18 cellular contexts compared by ENCODE assay signal in genomic region chr11:65404210-65404609, GRCh38. TPM values are rescaled to one million over a fixed set of nuclear protein-coding genes. Genes with fewer than 3 reads are reported as not detected.
DNase-seq lines count a peak whose midpoint lies in the region; ATAC-seq and TF ChIP-seq lines count a peak whose summit lies in the region.
"Had no signal": no experiment of that assay in that cellular context is flagged by ENCODE, and none has a peak within 500 bp of the region (broad histone marks: within the 10 kb centered on the region; RNA-seq: fewer than 3 reads in every experiment).

No MANE protein-coding gene starts in this region.

- no peak overlapping the region for H2AFZ ChIP-seq in mesenchymal stem cell (ENCODE audit: low read depth, low read length)

- TF ChIP-seq POLR2A in uterus (IDR thresholded peaks at IDR 0.05), result no peak

- CTCF ChIA-PET in activated B cell treated with CpG ODN at 0.5 μM for 24 hours (lab: Charles Lee), result no interaction called here
- CTCF ChIA-PET in A673 (lab: Charles Lee), result no interaction called here

- H3K27ac ChIP-seq in mesenchymal stem cell (ENCODE audit: low read length, poor library complexity, severe bottlenecking) (no peak overlapping the region), thymus (ENCODE audit: low read depth) (peak overlapping the region; percentile 19), A673 (ENCODE audit: low read depth, low read length, poor library complexity, severe bottlenecking) (no peak overlapping the region), uterus (no peak overlapping the region)
- H3K27ac ChIP-seq: 22Rv1 had no signal

- 95% methylated on average over 13 of the region's 13 CpGs for WGBS in mesenchymal stem cell
- 24% methylated on average over 13 of the region's 13 CpGs for WGBS in thymus

- H3K79me1 ChIP-seq in mesenchymal stem cell (replicated peaks; ENCODE audit: low read length, poor library complexity, severe bottlenecking), result peaks cover 38% of the 10 kb centered on the region

- POLR2A ChIA-PET in activated B cell treated with CpG ODN at 0.5 μM for 24 hours (lab: Charles Lee), result interaction anchor here (0.6 to 14.0 kb wide), 12 partner anchors 13 to 100 kb away, joined by 3 to 328 read pairs (median 7); partner anchors contain the start of genes FRMD8, MALAT1 and NEAT1
- POLR2A ChIA-PET in A673 (lab: Charles Lee; ENCODE audit: low non-redundant PET), result interaction anchor here (0.6 kb wide), 1 partner anchor 60 kb away, joined by 3 read pairs; no protein-coding TSS in a partner anchor

- H3K4me3 ChIP-seq in mesenchymal stem cell (ENCODE audit: insufficient read depth in 1 of 2, low read depth in 1 of 2, low read length in 2 of 2), result peak overlapping the region in 1 of 2 experiments; percentile 33
- no peak overlapping the region for H3K4me3 ChIP-seq in thymus (ENCODE audit: low read length)
- H3K4me3 ChIP-seq in A673 (ENCODE audit: low read depth, low read length, poor library complexity, severe bottlenecking), result no peak overlapping the region
- H3K4me3 ChIP-seq in uterus, result no peak overlapping the region
- H3K4me3 ChIP-seq: tibial nerve had no signal

- H3K4me1 ChIP-seq in mesenchymal stem cell (ENCODE audit: control insufficient read depth, insufficient read depth, low read depth, low read length), result peaks cover 12% of the 10 kb centered on the region
- H3K4me1 ChIP-seq in thymus (ENCODE audit: control insufficient read depth, insufficient read depth, low read length), result peaks cover 15% of the 10 kb centered on the region
- H3K4me1 ChIP-seq in A673 (ENCODE audit: insufficient read depth, low read length, poor library complexity, severe bottlenecking), result no peaks in the 10 kb centered on the region
- no peaks in the 10 kb centered on the region for H3K4me1 ChIP-seq in uterus

- no peak overlapping the region for H2BK5ac ChIP-seq in mesenchymal stem cell (ENCODE audit: low read depth, low read length, poor library complexity, severe bottlenecking)

- no peaks in the 10 kb centered on the region for H3K27me3 ChIP-seq in mesenchymal stem cell (ENCODE audit: control insufficient read depth in 1 of 2, insufficient read depth in 1 of 2, low read length in 2 of 2)
- H3K27me3 ChIP-seq in thymus (ENCODE audit: control insufficient read depth, insufficient read depth), result no peaks in the 10 kb centered on the region
- H3K27me3 ChIP-seq in A673 (replicated peaks; ENCODE audit: insufficient read depth, low read depth, low read length, poor library complexity), result no peaks in the 10 kb centered on the region
- no peaks in the 10 kb centered on the region for H3K27me3 ChIP-seq in uterus
- H3K27me3 ChIP-seq: tibial nerve had no signal

- H3K23ac ChIP-seq in mesenchymal stem cell (ENCODE audit: low read length in 2 of 2), result no peak overlapping the region

- no peak overlapping the region for H3K4ac ChIP-seq in mesenchymal stem cell (ENCODE audit: low read depth in 1 of 2, low read length in 2 of 2)

- H3K36me3 Mint-ChIP-seq in activated B cell treated with CpG ODN at 0.5 μM for 24 hours (ENCODE audit: low read depth), result peaks cover 53% of the 10 kb centered on the region

- H3K36me3 ChIP-seq in mesenchymal stem cell (ENCODE audit: control insufficient read depth in 1 of 2, insufficient read depth in 2 of 2, low read depth in 1 of 2, low read length in 2 of 2) (peaks cover 70 to 86% of the 10 kb centered on the region in 2 experiments), thymus (ENCODE audit: control insufficient read depth, insufficient read depth) (peaks cover 73% of the 10 kb centered on the region), A673 (ENCODE audit: insufficient read depth, low read length, poor library complexity, severe bottlenecking) (peaks cover 57% of the 10 kb centered on the region), uterus (no peaks in the 10 kb centered on the region)

- H3K9ac ChIP-seq in mesenchymal stem cell (ENCODE audit: low read length), result no peak overlapping the region

- TF ChIP-seq CTCF in activated B cell treated with CpG ODN at 0.5 μM for 24 hours (IDR thresholded peaks at IDR 0.05), result no peak
- no peak for TF ChIP-seq CTCF in A673 (conservative IDR thresholded peaks at IDR 0.05; ENCODE audit: low read depth, low read length)
- TF ChIP-seq CTCF in uterus (IDR thresholded peaks at IDR 0.05), result no peak

- intact Hi-C loops in activated B cell treated with CpG ODN at 0.5 μM for 24 hours (cut with micrococcal nuclease) (no loop called here), A673 (cut with micrococcal nuclease; ENCODE audit: unreplicated experiment) (no loop called here), uterus (cut with DNase I; ENCODE audit: low total_unique reads) (no loop called here)

- H3K14ac ChIP-seq in mesenchymal stem cell (ENCODE audit: low read length in 2 of 2), result no peak overlapping the region

- peak in 2 of 3 experiments; percentile 30 to 53 for DNase-seq in NCI-H1417 (lab: John Stamatoyannopoulos, UW)
- DNase-seq in NCI-H1417 treated with DMSO at 0.1 percent for 48 hours (lab: John Stamatoyannopoulos, UW), result no peak
- no peak for DNase-seq in activated B cell treated with CpG ODN at 0.5 μM for 24 hours
- no peak for DNase-seq in mesenchymal stem cell
- DNase-seq in A673 (ENCODE audit: low spot score), result no peak
- no peak for DNase-seq in superior temporal gyrus (ENCODE audit: extremely low spot score)
- DNase-seq in uterus, result no peak
- DNase-seq: amniotic stem cell; CD4-positive, CD25-positive, alpha-beta regulatory T cell; DMS79 treated with DMSO at 0.1 percent for 48 hours; endodermal cell; NCI-H1092; stimulated activated CD4-positive, alpha-beta T cell treated with anti-CD3 and anti-CD28 coated beads, Interleukin-2, amount 100 ng/mL, for 48 hours; T-helper 17 cell had no signal

- H3K4me2 ChIP-seq in mesenchymal stem cell (ENCODE audit: low read length, poor library complexity, severe bottlenecking), result no peak overlapping the region

- no peak overlapping the region for H2AK5ac ChIP-seq in mesenchymal stem cell (ENCODE audit: low read length, severe bottlenecking)

- no peak for ATAC-seq in activated B cell treated with CpG ODN at 0.5 μM for 24 hours (ENCODE audit: low read depth)

- H3K9me3 ChIP-seq in mesenchymal stem cell (ENCODE audit: control insufficient read depth, low read length) (no peaks in the 10 kb centered on the region), thymus (ENCODE audit: control insufficient read depth) (no peaks in the 10 kb centered on the region), A673 (ENCODE audit: low read depth, low read length, poor library complexity, severe bottlenecking) (no peaks in the 10 kb centered on the region), uterus (no peaks in the 10 kb centered on the region)
- H3K9me3 ChIP-seq: tibial nerve had no signal

- H2BK12ac ChIP-seq in mesenchymal stem cell (ENCODE audit: low read length in 2 of 2), result no peak overlapping the region

- no peaks in the 10 kb centered on the region for H3K27me3 Mint-ChIP-seq in activated B cell treated with CpG ODN at 0.5 μM for 24 hours
- H3K27me3 Mint-ChIP-seq: CD4-positive, CD25-positive, alpha-beta regulatory T cell; T-helper 17 cell had no signal

- H3K4me3 Mint-ChIP-seq in activated B cell treated with CpG ODN at 0.5 μM for 24 hours, result peak overlapping the region; percentile 28
- H3K4me3 Mint-ChIP-seq: CD4-positive, CD25-positive, alpha-beta regulatory T cell; endodermal cell; nephron; T-helper 17 cell had no signal

- peaks cover 54% of the 10 kb centered on the region for H3K4me1 Mint-ChIP-seq in activated B cell treated with CpG ODN at 0.5 μM for 24 hours
- H3K4me1 Mint-ChIP-seq: nephron had no signal

- H3K9me3 Mint-ChIP-seq in activated B cell treated with CpG ODN at 0.5 μM for 24 hours, result no peaks in the 10 kb centered on the region
- H3K9me3 Mint-ChIP-seq: CD4-positive, CD25-positive, alpha-beta regulatory T cell; endodermal cell; nephron had no signal

- no peak overlapping the region for H2BK120ac ChIP-seq in mesenchymal stem cell (ENCODE audit: low read depth, low read length)

- BruUV-seq in A673 (replicated peaks; lab: Mats Ljungman, UMichigan), result no TSS peak

- H2BK15ac ChIP-seq in mesenchymal stem cell (ENCODE audit: low read depth, poor library complexity, severe bottlenecking), result no peak overlapping the region

- peak overlapping the region; percentile 96 for H3K27ac Mint-ChIP-seq in activated B cell treated with CpG ODN at 0.5 μM for 24 hours
- H3K27ac Mint-ChIP-seq: endodermal cell, nephron, T-helper 17 cell had no signal

- peak overlapping the region; percentile 30 for H4K91ac ChIP-seq in mesenchymal stem cell (ENCODE audit: low read length)

- no peak overlapping the region for H4K8ac ChIP-seq in mesenchymal stem cell (ENCODE audit: low read length)

- H3K18ac ChIP-seq in mesenchymal stem cell (ENCODE audit: low read depth in 1 of 2, low read length in 2 of 2), result no peak overlapping the region

RNA-seq across cellular contexts. Expression of gene FRMD8, which starts 17.8 kb away (rescaled TPM):
- total RNA-seq in activated B cell treated with CpG ODN at 0.5 μM for 24 hours (68.6 and 70.6 TPM in 2 replicates), A673 (2021) (43.2 and 51.1 TPM in 2 replicates), uterus (100 to 1,000 TPM in 1 of 4 donors, 10 to 100 TPM in 3; 15.9 to 160 (median 41.5) TPM)
- polyA plus RNA-seq in mesenchymal stem cell (2013, experiment 1 of 2), result 24.6 TPM
- 25.1 TPM for polyA plus RNA-seq in mesenchymal stem cell (2013, experiment 2 of 2)
- 21.4 TPM for polyA plus RNA-seq in thymus

RNA-seq across cellular contexts. Expression of gene NEAT1, which starts 18.4 kb away (rescaled TPM):
- total RNA-seq in activated B cell treated with CpG ODN at 0.5 μM for 24 hours, result 578 and 699 TPM in 2 replicates
- 51.2 TPM for polyA plus RNA-seq in mesenchymal stem cell (2013, experiment 1 of 2)
- 44.5 TPM for polyA plus RNA-seq in mesenchymal stem cell (2013, experiment 2 of 2)
- polyA plus RNA-seq in thymus, result 3,325 TPM
- 196 and 211 TPM in 2 replicates for total RNA-seq in A673 (2021)
- total RNA-seq in uterus, result 100 to 1,000 TPM in 3 of 4 donors, 10 to 100 TPM in 1; 33.6 to 932 (median 120) TPM

RNA-seq across cellular contexts. Expression of gene SLC25A45, which starts 21.8 kb away (rescaled TPM):
- total RNA-seq in activated B cell treated with CpG ODN at 0.5 μM for 24 hours, result 11.4 and 12.3 TPM in 2 replicates
- polyA plus RNA-seq in mesenchymal stem cell (2013, experiment 1 of 2), result 2.2 TPM
- 1.9 TPM for polyA plus RNA-seq in mesenchymal stem cell (2013, experiment 2 of 2)
- 35.3 TPM for polyA plus RNA-seq in thymus
- 5.3 and 7.4 TPM in 2 replicates for total RNA-seq in A673 (2021)
- 1 to 10 TPM in 2 of 4 donors, under 1 TPM in 1, not detected in 1; 0.29 to 5.9 (median 5.3) TPM for total RNA-seq in uterus

RNA-seq across cellular contexts. Expression of gene TIGD3, which starts 49.7 kb away (rescaled TPM):
- total RNA-seq in activated B cell treated with CpG ODN at 0.5 μM for 24 hours, result 1.4 and 1.6 TPM in 2 replicates
- polyA plus RNA-seq in mesenchymal stem cell (2013, experiment 1 of 2), result 0.06 TPM
- 0.05 TPM for polyA plus RNA-seq in mesenchymal stem cell (2013, experiment 2 of 2)
- polyA plus RNA-seq in thymus, result 1.9 TPM
- total RNA-seq in A673 (2021), result 2.3 and 3.5 TPM in 2 replicates
- total RNA-seq in uterus, result under 1 TPM in 2 of 4 donors, not detected in 2; under 0.01 to 0.35 TPM

Comparison
In these comparisons a context has a peak if more than half of its experiments do, and no peak if none do; other contexts are left out.
1. DNase-seq: peak in NCI-H1417 (2 of 3); none in NCI-H1417 treated with DMSO at 0.1 percent for 48 hours (single experiment), activated B cell treated with CpG ODN at 0.5 μM for 24 hours (single experiment), mesenchymal stem cell (single experiment), A673 (single experiment), superior temporal gyrus (single experiment) and uterus (0 of 2).